ENCODE assay signal across 8 cellular contexts in the genomic region with DNA sequence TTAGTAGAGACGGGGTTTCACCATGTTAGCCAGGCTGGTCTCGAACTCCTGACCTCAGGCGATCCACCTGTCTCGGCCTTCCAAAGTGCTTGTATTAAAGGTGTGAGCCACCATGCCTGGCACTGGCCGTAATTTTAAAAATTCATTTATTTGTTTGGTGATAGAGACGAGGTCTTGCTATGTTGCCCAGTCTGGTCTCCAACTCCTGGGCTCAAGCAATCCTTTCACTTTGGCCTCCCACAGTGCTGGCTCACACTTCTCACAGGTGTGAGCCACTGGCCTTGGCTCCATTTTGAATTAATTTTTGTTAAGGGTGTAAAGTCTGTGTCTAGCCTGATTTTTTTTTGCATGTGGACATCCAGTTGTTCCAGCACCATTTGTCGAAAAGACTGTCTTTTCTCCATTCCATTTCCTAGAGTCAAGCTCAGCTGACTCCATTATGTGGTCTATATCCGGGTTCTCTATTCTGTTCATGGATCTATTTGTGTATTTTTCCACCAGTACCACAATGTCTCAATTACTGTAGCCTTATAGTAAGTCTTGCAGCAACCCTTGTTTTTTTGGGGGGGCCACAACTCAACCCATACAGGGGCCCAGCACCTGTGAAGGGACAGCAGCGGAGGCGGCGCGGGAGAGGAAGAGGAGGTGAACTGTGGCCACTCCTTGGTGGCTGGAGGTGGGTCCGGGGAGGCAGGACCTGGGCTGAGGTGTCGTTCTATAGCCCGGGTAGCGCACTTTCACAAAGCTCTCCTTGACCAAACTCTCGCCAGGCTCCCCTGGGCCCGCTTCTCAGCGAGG. TPM values are rescaled to one million over a fixed set of nuclear protein-coding genes. Genes with fewer than 3 reads are reported as not detected.
DNase-seq lines count a peak whose midpoint lies in the region; ATAC-seq and TF ChIP-seq lines count a peak whose summit lies in the region.

No MANE protein-coding gene starts in this region.

- H3K4me1 Mint-ChIP-seq in activated CD8-positive, alpha-beta T cell treated with anti-CD3 and anti-CD28 coated beads, Interleukin-2, amount 10 ng/mL, durations not matched to agents 7 days and 5 days (ENCODE audit: low read depth) = peaks cover 33% of the 10 kb centered on the region

- intact Hi-C loops in testis (cut with DNase I; ENCODE audit: low total_unique reads) = no loop called here

- H3K27ac Mint-ChIP-seq in activated CD8-positive, alpha-beta T cell treated with anti-CD3 and anti-CD28 coated beads, Interleukin-2, amount 10 ng/mL, durations not matched to agents 7 days and 5 days = peak overlapping the region; percentile 88

- TF ChIP-seq CTCF in testis (IDR thresholded peaks at IDR 0.05) = no peak

- no peaks in the 10 kb centered on the region for H3K4me1 ChIP-seq in testis

- H3K4me3 Mint-ChIP-seq in activated CD8-positive, alpha-beta T cell treated with anti-CD3 and anti-CD28 coated beads, Interleukin-2, amount 10 ng/mL, durations not matched to agents 7 days and 5 days = peak overlapping the region; percentile 79

- no peaks in the 10 kb centered on the region for H3K36me3 ChIP-seq in testis (ENCODE audit: low read depth, missing control alignments)

- no peak for TF ChIP-seq POLR2A in testis (IDR thresholded peaks at IDR 0.05)

- no peaks in the 10 kb centered on the region for H3K9me3 Mint-ChIP-seq in activated CD8-positive, alpha-beta T cell treated with anti-CD3 and anti-CD28 coated beads, Interleukin-2, amount 10 ng/mL, durations not matched to agents 7 days and 5 days (ENCODE audit: insufficient read depth)

- H3K27me3 ChIP-seq in testis = no peaks in the 10 kb centered on the region

- H3K27ac ChIP-seq in testis = peak overlapping the region; percentile 97 to 99

- POLR2A ChIA-PET in activated CD8-positive, alpha-beta T cell treated with anti-CD3 and anti-CD28 coated beads, Interleukin-2, amount 10 ng/mL, durations not matched to agents 7 days and 5 days (lab: Charles Lee) = interaction anchor here (0.9 to 1.9 kb wide), 11 partner anchors 9 to 599 kb away, joined by 3 to 33 read pairs (median 3); a partner anchor contains a TSS

- peaks cover 26% of the 10 kb centered on the region for H3K36me3 Mint-ChIP-seq in activated CD8-positive, alpha-beta T cell treated with anti-CD3 and anti-CD28 coated beads, Interleukin-2, amount 10 ng/mL, durations not matched to agents 7 days and 5 days (ENCODE audit: low read depth)

- H3K9me3 ChIP-seq in testis = no peaks in the 10 kb centered on the region

- no peak for DNase-seq in activated CD8-positive, alpha-beta T cell treated with anti-CD3 and anti-CD28 coated beads, Interleukin-2, amount 10 ng/mL, durations not matched to agents 7 days and 5 days
- DNase-seq in iPS-NIHi7 (ENCODE audit: extremely low spot score) = peak; percentile 55
- no peak for DNase-seq in testis
- no peak for DNase-seq in DMS53 (lab: John Stamatoyannopoulos, UW)
- DNase-seq in NCI-H774 (lab: John Stamatoyannopoulos, UW) = no peak

- peak overlapping the region; percentile 81 to 89 for H3K4me3 ChIP-seq in testis

- H3K27me3 Mint-ChIP-seq in activated CD8-positive, alpha-beta T cell treated with anti-CD3 and anti-CD28 coated beads, Interleukin-2, amount 10 ng/mL, durations not matched to agents 7 days and 5 days (ENCODE audit: low read depth) = no peaks in the 10 kb centered on the region

- CTCF ChIA-PET in activated CD8-positive, alpha-beta T cell treated with anti-CD3 and anti-CD28 coated beads, Interleukin-2, amount 10 ng/mL, durations not matched to agents 7 days and 5 days (lab: Charles Lee) = interaction anchor here (1.1 to 1.6 kb wide), 4 partner anchors 8 to 29 kb away, joined by 3 to 6 read pairs (median 5); no protein-coding TSS in a partner anchor

- 46 to 51% methylated on average over 16 to 19 of the region's 19 CpGs for WGBS in testis, 2 donors

- ATAC-seq in GM18873 (IDR thresholded peaks at IDR 0.05; ENCODE audit: low FRiP score, unreplicated experiment) = peak; percentile 3
- peak; percentile 5 for ATAC-seq in HG02938 (IDR thresholded peaks at IDR 0.05; ENCODE audit: unreplicated experiment)
- peak; percentile 10 for ATAC-seq in activated CD8-positive, alpha-beta T cell treated with anti-CD3 and anti-CD28 coated beads, Interleukin-2, amount 10 ng/mL, durations not matched to agents 7 days and 5 days
- ATAC-seq in HG02852 (IDR thresholded peaks at IDR 0.05; ENCODE audit: unreplicated experiment) = no peak

RNA-seq across cellular contexts. Expression of a gene that starts 1.5 kb away (rescaled TPM):
- total RNA-seq in activated CD8-positive, alpha-beta T cell treated with anti-CD3 and anti-CD28 coated beads, Interleukin-2, amount 10 ng/mL, durations not matched to agents 7 days and 5 days = 100 to 1,000 TPM; 287 to 290 TPM
- 100 to 1,000 TPM; 124 to 144 TPM for total RNA-seq in testis
- 108 TPM for polyA plus RNA-seq in testis (ENCODE audit: insufficient read depth, low read depth, low replicate concordance)

RNA-seq across cellular contexts. Expression of a gene that starts 13.8 kb away (rescaled TPM):
- total RNA-seq in activated CD8-positive, alpha-beta T cell treated with anti-CD3 and anti-CD28 coated beads, Interleukin-2, amount 10 ng/mL, durations not matched to agents 7 days and 5 days = 10 to 100 TPM; 56.6 to 58.9 TPM
- 100 to 1,000 TPM in 1 of 2 donors, 10 to 100 TPM in 1; 90.7 to 124 TPM for total RNA-seq in testis
- 38.1 TPM for polyA plus RNA-seq in testis (ENCODE audit: insufficient read depth, low read depth, low replicate concordance)
